In genomic region chr13:42539670-42540069, GRCh38 we compare ENCODE assay signal across 20 cellular contexts. TPM values are rescaled to one million over a fixed set of nuclear protein-coding genes. Genes with fewer than 3 reads are reported as not detected.
DNase-seq lines count a peak whose midpoint lies in the region; ATAC-seq, FAIRE-seq and TF ChIP-seq lines count a peak whose summit lies in the region.
"Had no signal": no experiment of that assay in that cellular context is flagged by ENCODE, and none has a peak within 500 bp of the region (broad histone marks: within the 10 kb centered on the region; RNA-seq: fewer than 3 reads in every experiment).

No MANE protein-coding gene starts in this region.

- H3K14ac ChIP-seq in H1 (ENCODE audit: insufficient read length) = no peak overlapping the region

- H3K4me3 Mint-ChIP-seq in activated T-cell treated with anti-CD3 and anti-CD28 coated beads, Interleukin-2, amount 50 U/mL, for 24 hours = no peak overlapping the region
- H3K4me3 Mint-ChIP-seq: CD8-positive, alpha-beta memory T cell; immature natural killer cell had no signal

- no peaks in the 10 kb centered on the region for H3K27me3 ChIP-seq in H1 (replicated peaks in 1 of 4; ENCODE audit: control insufficient read depth in 3 of 4, extremely low read depth in 1 of 4, insufficient read depth in 3 of 4, low read length in 3 of 4)
- H3K27me3 ChIP-seq: neutrophil, upper lobe of left lung had no signal

- no peak overlapping the region for H2BK12ac ChIP-seq in H1 (ENCODE audit: low read depth, low read length)

- H3K9ac ChIP-seq in H1 (replicated peaks in 1 of 4; ENCODE audit: extremely low read depth in 1 of 4, low read depth in 3 of 4, low read length in 3 of 4) = no peak overlapping the region

- H2BK20ac ChIP-seq in H1 (ENCODE audit: low read length) = no peak overlapping the region

- no peak overlapping the region for H4K8ac ChIP-seq in H1 (ENCODE audit: extremely low read depth, insufficient read depth, low read length)

- peak; percentile 9 for DNase-seq in H54 (ENCODE audit: insufficient read length, low spot score)
- peak; percentile 53 for DNase-seq in RPMI7951 (ENCODE audit: low read depth)
- peak in 1 of 2 experiments; percentile 17 for DNase-seq in H1 (ENCODE audit: low read depth in 1 of 2, low spot score in 2 of 2)
- peak; percentile 44 for DNase-seq in iPS-NIHi7 (ENCODE audit: extremely low spot score)
- DNase-seq in occipital lobe (lab: John Stamatoyannopoulos, UW) = no peak
- DNase-seq in activated T-cell treated with anti-CD3 and anti-CD28 coated beads, Interleukin-2, amount 50 U/mL, for 24 hours = no peak
- DNase-seq in OCI-LY7 (ENCODE audit: low spot score) = no peak
- DNase-seq: activated CD4-positive, alpha-beta T cell treated with anti-CD3 and anti-CD28 coated beads for 4 hours; caudate nucleus; CD8-positive, alpha-beta memory T cell; immature natural killer cell; NCI-H1417 treated with DMSO at 0.1 percent for 48 hours; NCI-H524 treated with DMSO at 0.1 percent for 48 hours; upper lobe of left lung had no signal

- CTCF ChIA-PET in H1 (lab: Charles Lee; ENCODE audit: partially characterized antibody) (no interaction called here), OCI-LY7 (lab: Charles Lee; ENCODE audit: unreplicated experiment) (no interaction called here)

- WGBS in H1 (ENCODE audit: extremely low coverage in 1 of 2, insufficient coverage in 1 of 2, insufficient read length in 1 of 2, insufficient replicate concordance in 2 of 2, low coverage in 1 of 2, low lambda C conversion rate in 2 of 2, missing lambda C conversion rate in 1 of 2), 2 experiments = 63% methylated on average over 7 of the region's 7 CpGs; no CpG with 5 or more reads in 1 of the 2 experiments

- H3K4me1 Mint-ChIP-seq in activated T-cell treated with anti-CD3 and anti-CD28 coated beads, Interleukin-2, amount 50 U/mL, for 24 hours (ENCODE audit: low read depth) = peaks cover 10% of the 10 kb centered on the region
- H3K4me1 Mint-ChIP-seq: CD8-positive, alpha-beta memory T cell had no signal

- H2BK15ac ChIP-seq in H1 (ENCODE audit: low read length) = no peak overlapping the region

- H3K4me3 ChIP-seq in H1 (ENCODE audit: extremely low read depth in 1 of 4, insufficient read depth in 2 of 4, low read depth in 3 of 4, low read length in 4 of 4) (no peak overlapping the region), OCI-LY7 (ENCODE audit: low read depth, low read length, poor library complexity, severe bottlenecking) (no peak overlapping the region)
- H3K4me3 ChIP-seq: upper lobe of left lung had no signal

- no peaks in the 10 kb centered on the region for H3K36me3 Mint-ChIP-seq in activated T-cell treated with anti-CD3 and anti-CD28 coated beads, Interleukin-2, amount 50 U/mL, for 24 hours (ENCODE audit: low read depth)

- H3K4me1 ChIP-seq in H1 (replicated peaks in 1 of 4; ENCODE audit: control insufficient read depth in 3 of 4, insufficient read depth in 4 of 4, low read length in 3 of 4) (peaks cover 0 to 2% (median 0%) of the 10 kb centered on the region in 4 experiments; a peak in 3 of 7 replicates), OCI-LY7 (ENCODE audit: insufficient read depth, low read length, poor library complexity, severe bottlenecking) (no peaks in the 10 kb centered on the region)
- H3K4me1 ChIP-seq: upper lobe of left lung had no signal

- H3K18ac ChIP-seq in H1 (ENCODE audit: extremely low read depth, low read length) = no peak overlapping the region

- H2BK120ac ChIP-seq in H1 (replicated peaks; ENCODE audit: low read depth, low read length) = no peak overlapping the region

- no peak overlapping the region for H3K56ac ChIP-seq in H1 (replicated peaks; ENCODE audit: insufficient read length, low read depth, low read length)

- H4K5ac ChIP-seq in H1 (ENCODE audit: insufficient read length, low read depth, low read length) = no peak overlapping the region

- H3K23me2 ChIP-seq in H1 (ENCODE audit: low read depth, low read length) = no peaks in the 10 kb centered on the region

- no peaks in the 10 kb centered on the region for H3K36me3 ChIP-seq in H1 (ENCODE audit: control insufficient read depth in 2 of 4, insufficient read depth in 4 of 4, low read length in 3 of 4)
- H3K36me3 ChIP-seq in OCI-LY7 (ENCODE audit: insufficient read depth, low read length) = no peaks in the 10 kb centered on the region
- H3K36me3 ChIP-seq: neutrophil, upper lobe of left lung had no signal

- H2AK5ac ChIP-seq in H1 (ENCODE audit: low read depth, low read length) = no peak overlapping the region

- no peaks in the 10 kb centered on the region for H3K27me3 Mint-ChIP-seq in activated T-cell treated with anti-CD3 and anti-CD28 coated beads, Interleukin-2, amount 50 U/mL, for 24 hours

- H3K23ac ChIP-seq in H1 (ENCODE audit: insufficient read length) = no peak overlapping the region

- H4K91ac ChIP-seq in H1 (replicated peaks; ENCODE audit: insufficient read length, low read length) = no peak overlapping the region

- BruUV-seq in OCI-LY7 (replicated peaks; lab: Mats Ljungman, UMichigan) = no TSS peak

- no peak for TF ChIP-seq POLR2A in H54 (IDR thresholded peaks at IDR 0.05; ENCODE audit: low read depth, low read length)
- TF ChIP-seq POLR2A in H1 (IDR thresholded peaks at IDR 0.05; ENCODE audit: control extremely low read depth in 1 of 2, low read depth in 2 of 2, low read length in 2 of 2) = no peak

- H4K20me1 ChIP-seq in H1 (replicated peaks in 1 of 2; ENCODE audit: control insufficient read depth in 1 of 2, insufficient read depth in 2 of 2, low read length in 2 of 2) = no peaks in the 10 kb centered on the region
- H4K20me1 ChIP-seq in OCI-LY7 (ENCODE audit: insufficient read depth, low read length) = no peaks in the 10 kb centered on the region

- H3K79me2 ChIP-seq in H1 (ENCODE audit: control insufficient read depth in 1 of 2, insufficient read depth in 2 of 2, low read length in 2 of 2) = no peaks in the 10 kb centered on the region
- no peaks in the 10 kb centered on the region for H3K79me2 ChIP-seq in OCI-LY7 (ENCODE audit: insufficient read depth, low read depth, low read length)

- H3K9me3 ChIP-seq in H1 (ENCODE audit: insufficient read depth in 2 of 2, low read depth in 1 of 2, low read length in 1 of 2) (no peaks in the 10 kb centered on the region), OCI-LY7 (ENCODE audit: low read length) (no peaks in the 10 kb centered on the region)
- H3K9me3 ChIP-seq: neutrophil, upper lobe of left lung had no signal

- H3K4ac ChIP-seq in H1 (replicated peaks; ENCODE audit: insufficient read length, low read depth, low read length) = no peak overlapping the region

- no peak overlapping the region for H3K27ac Mint-ChIP-seq in activated T-cell treated with anti-CD3 and anti-CD28 coated beads, Interleukin-2, amount 50 U/mL, for 24 hours
- H3K27ac Mint-ChIP-seq: CD8-positive, alpha-beta memory T cell; immature natural killer cell had no signal

- H2AFZ ChIP-seq in H1 (ENCODE audit: low read length) (no peak overlapping the region), OCI-LY7 (ENCODE audit: low read length) (no peak overlapping the region)

- H3K27ac ChIP-seq in H1 (ENCODE audit: low read depth, low read length) (no peak overlapping the region), OCI-LY7 (ENCODE audit: low read depth, low read length, poor library complexity, severe bottlenecking) (no peak overlapping the region)
- H3K27ac ChIP-seq: neutrophil, upper lobe of left lung had no signal

- no peak for TF ChIP-seq RAD21 in H1 (IDR thresholded peaks at IDR 0.05 in 1 of 2, conservative IDR thresholded peaks at IDR 0.05 in 1 of 2; ENCODE audit: low read depth in 2 of 2, low read length in 2 of 2)

- POLR2A ChIA-PET in H1 (lab: Charles Lee; ENCODE audit: partially characterized antibody) (interaction anchor here (0.5 kb wide), 1 partner anchor 1059 kb away, joined by 4 read pairs; no protein-coding TSS in a partner anchor), OCI-LY7 (lab: Charles Lee) (no interaction called here)

- H3K4me2 ChIP-seq in H1 (ENCODE audit: insufficient read depth in 1 of 2, low read depth in 2 of 2, low read length in 2 of 2) (no peak overlapping the region), OCI-LY7 (ENCODE audit: low read length) (no peak overlapping the region)

- H3K9me2 ChIP-seq in OCI-LY7 (ENCODE audit: insufficient read depth, low read length) = no peaks in the 10 kb centered on the region

- ATAC-seq in GM19467 (IDR thresholded peaks at IDR 0.05; ENCODE audit: unreplicated experiment) = no peak
- ATAC-seq: HCT116, HepG2, Right ventricle myocardium inferior had no signal

- no peaks in the 10 kb centered on the region for H3K79me1 ChIP-seq in H1 (ENCODE audit: low read depth, low read length)

- TF ChIP-seq CTCF in H1 (IDR thresholded peaks at IDR 0.05; ENCODE audit: control extremely low read depth in 1 of 3, insufficient read depth in 1 of 3, low read depth in 1 of 3, low read length in 3 of 3) (no peak), OCI-LY7 (conservative IDR thresholded peaks at IDR 0.05; ENCODE audit: low read length) (no peak)

- intact Hi-C loops in OCI-LY7 (cut with micrococcal nuclease; ENCODE audit: unreplicated experiment) = no loop called here

- TF ChIP-seq EP300 in H1 (IDR thresholded peaks at IDR 0.05; ENCODE audit: borderline replicate concordance in 1 of 2, low read depth in 2 of 2, low read length in 2 of 2) = no peak

- no peaks in the 10 kb centered on the region for H3K9me3 Mint-ChIP-seq in activated T-cell treated with anti-CD3 and anti-CD28 coated beads, Interleukin-2, amount 50 U/mL, for 24 hours
- H3K9me3 Mint-ChIP-seq: CD8-positive, alpha-beta memory T cell had no signal

- FAIRE-seq in H54 (lab: Jason Lieb, UNC) (no peak), H1 (lab: Jason Lieb, UNC) (no peak)
- FAIRE-seq: HepG2 had no signal

- no peak overlapping the region for H2BK5ac ChIP-seq in H1 (ENCODE audit: low read depth, low read length)

TF ChIP-seq in H1, 55 proteins besides CTCF, POLR2A, EP300 and RAD21 (continues in another document):
- TF ChIP-seq TCF12 (IDR thresholded peaks at IDR 0.05; ENCODE audit: low read depth, low read length) (no peak), CBX8 (IDR thresholded peaks at IDR 0.05; ENCODE audit: borderline replicate concordance, low read depth, low read length) (no peak), JUND (IDR thresholded peaks at IDR 0.05; ENCODE audit: low read length) (peak; percentile 37; the same call in 1 of the 2 replicates), NANOG (IDR thresholded peaks at IDR 0.05; ENCODE audit: insufficient read depth, low read depth, low read length, poor library complexity, severe bottlenecking) (no peak)

RNA-seq across cellular contexts. Expression of gene TNFSF11, which starts 34.3 kb away (rescaled TPM):
- 0.10 TPM in 1 of 2 replicates, not detected in the other for total RNA-seq in RPMI7951 (2014; rRNA removed; shearing (Covaris generic))
- 11.7 and 12.0 TPM in 2 replicates for total RNA-seq in H1 (2021; fragmentation: NEBNext Ultra II Directional; extraction: Animal tissue kit (Norgen Biotek cat#: 25700))
- polyA plus RNA-seq in H1 (2011; rRNA removed) = 5.2 and 9.3 TPM in 2 replicates
- 6.4 TPM for polyA plus RNA-seq in H1 (2011; cell fraction: cytosol; rRNA removed)
- polyA plus RNA-seq in H1 (2011; cell fraction: nucleus; rRNA removed) = 3.9 TPM
- 9.9 to 16.0 TPM (median 10.4 TPM) in 4 replicates for polyA plus RNA-seq in H1 (2012, experiment 1 of 2)
- 2.6 TPM for polyA plus RNA-seq in H1 (2012, experiment 2 of 2)
- 7.4 TPM for polyA plus RNA-seq in H1 (2013, experiment 1 of 2)
- polyA plus RNA-seq in H1 (2013, experiment 2 of 2) = 8.1 TPM
- 13.2 and 24.0 TPM in 2 replicates for polyA minus RNA-seq in H1 (2011; rRNA and poly(A)+ RNA removed)
- 6.2 TPM for polyA minus RNA-seq in H1 (2011; cell fraction: cytosol; rRNA and poly(A)+ RNA removed)
- polyA minus RNA-seq in H1 (2011; cell fraction: nucleus; rRNA and poly(A)+ RNA removed) = 8.0 TPM
- total RNA-seq in occipital lobe (not detected), OCI-LY7 (2022) (not detected in 2 replicates)
- total RNA-seq in OCI-LY7 (2014; rRNA removed; shearing (Covaris generic)) = not detected in 2 replicates
- total RNA-seq: dermis microvascular lymphatic vessel endothelial cell, HepG2, Right ventricle myocardium inferior, upper lobe of left lung had no signal

Comparison
In these comparisons a context has a peak if more than half of its experiments do, and no peak if none do; other contexts are left out.
1. DNase-seq: peak in H54 (single experiment), RPMI7951 (single experiment) and iPS-NIHi7 (single experiment); none in occipital lobe (single experiment), activated T-cell treated with anti-CD3 and anti-CD28 coated beads, Interleukin-2, amount 50 U/mL, for 24 hours (single experiment) and OCI-LY7 (single experiment).
2. RNA of gene TNFSF11, which starts 34.3 kb away (total RNA-seq): 11.7 to 12.0 TPM in H1; 0.10 TPM in RPMI7951, not detected in occipital lobe (single experiment) and not detected in OCI-LY7; every median in the first group is over 10 times any median in the second.